ENCODE assay signal across 25 cellular contexts in the genomic region with DNA sequence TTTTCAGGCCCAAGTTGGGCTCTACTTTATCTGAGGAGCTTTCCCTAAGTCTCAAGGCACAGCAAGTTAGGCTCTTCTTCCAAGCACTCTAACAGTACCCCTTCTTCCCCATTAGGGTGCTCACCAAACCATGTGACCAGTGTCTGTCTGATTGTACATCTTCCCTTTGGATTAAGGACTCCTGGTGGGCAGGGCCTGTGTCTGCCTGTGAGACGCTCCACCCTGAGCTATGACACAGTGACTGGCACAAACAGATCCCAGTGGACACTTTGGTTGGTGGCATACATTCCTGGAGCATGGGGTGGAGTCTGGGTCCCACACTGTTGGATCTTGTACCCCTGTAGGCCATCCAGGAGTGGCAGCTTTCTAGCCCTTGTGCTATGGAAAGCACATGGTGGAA. TPM values are rescaled to one million over a fixed set of nuclear protein-coding genes. Genes with fewer than 3 reads are reported as not detected.
"Had no signal": no experiment of that assay in that cellular context is flagged by ENCODE, and none has a peak within 500 bp of the region (broad histone marks: within the 10 kb centered on the region; RNA-seq: fewer than 3 reads in every experiment).

No MANE protein-coding gene starts in this region.

- H3K9me3 ChIP-seq: colonic mucosa, gastrocnemius medialis, ovary, psoas muscle, sigmoid colon, testis had no signal

- H3K9me3 Mint-ChIP-seq: dendritic cell treated with granulocyte-macrophage colony-stimulating factor and Interleukin-4, amounts not matched to agents 40 ng/mL and 50 ng/mL, for 4 days; natural killer cell; stimulated activated memory B cell treated with anti-CD40 and anti-IgM and Interleukin-4, amounts not matched to agents 10 μg/mL and 1 μg/mL and 100 μg/mL, for 72 hours had no signal

- ATAC-seq: effector memory CD8-positive, alpha-beta T cell; gastrocnemius medialis; natural killer cell; psoas muscle; right cardiac atrium; stimulated activated memory B cell treated with anti-CD40 and anti-IgM and Interleukin-4, amounts not matched to agents 10 μg/mL and 1 μg/mL and 100 μg/mL, for 72 hours; stimulated activated naive CD8-positive, alpha-beta T cell treated with anti-CD3 and anti-CD28 coated beads, Interleukin-15, Interleukin-2, amounts not matched to agents 100 U/mL and 50 U/mL, for 24 hours had no signal

- H3K36me3 Mint-ChIP-seq: memory B cell; natural killer cell; stimulated activated memory B cell treated with anti-CD40 and anti-IgM and Interleukin-4, amounts not matched to agents 10 μg/mL and 1 μg/mL and 100 μg/mL, for 72 hours; type B pancreatic cell had no signal

- H3K4me3 ChIP-seq: colonic mucosa, gastrocnemius medialis, lung, ovary, psoas muscle, sigmoid colon, testis, tibial artery had no signal

- H3K27me3 ChIP-seq: colonic mucosa, gastrocnemius medialis, ovary, sigmoid colon, testis, tibial artery had no signal

- H3K4me1 Mint-ChIP-seq: natural killer cell; stimulated activated memory B cell treated with anti-CD40 and anti-IgM and Interleukin-4, amounts not matched to agents 10 μg/mL and 1 μg/mL and 100 μg/mL, for 72 hours had no signal

- H3K36me3 ChIP-seq: colonic mucosa, gastrocnemius medialis, ovary, sigmoid colon, tibial artery had no signal

- H3K27ac Mint-ChIP-seq: dendritic cell treated with granulocyte-macrophage colony-stimulating factor and Interleukin-4, amounts not matched to agents 40 ng/mL and 50 ng/mL, for 4 days; effector memory CD8-positive, alpha-beta T cell; memory B cell; natural killer cell; stimulated activated memory B cell treated with anti-CD40 and anti-IgM and Interleukin-4, amounts not matched to agents 10 μg/mL and 1 μg/mL and 100 μg/mL, for 72 hours; type B pancreatic cell had no signal

- H3K27ac ChIP-seq: colonic mucosa, gastrocnemius medialis, ovary, psoas muscle, sigmoid colon, testis, tibial artery had no signal

- DNase-seq: colonic mucosa; effector memory CD8-positive, alpha-beta T cell; erythroblast; gastrocnemius medialis; natural killer cell; ovary; posterior cingulate gyrus; psoas muscle; right cardiac atrium; sigmoid colon; stimulated activated CD4-positive, alpha-beta T cell treated with anti-CD3 and anti-CD28 coated beads, Interleukin-2, amount 100 ng/mL, for 24 hours; stimulated activated CD4-positive, alpha-beta T cell treated with anti-CD3 and anti-CD28 coated beads, Interleukin-4, amount 100 ng/mL, for 24 hours; stimulated activated naive CD8-positive, alpha-beta T cell treated with anti-CD3 and anti-CD28 coated beads, Interleukin-15, Interleukin-2, amounts not matched to agents 100 U/mL and 50 U/mL, for 24 hours; substantia nigra; testis; tibial artery had no signal

- H3K4me3 Mint-ChIP-seq: dendritic cell treated with granulocyte-macrophage colony-stimulating factor and Interleukin-4, amounts not matched to agents 40 ng/mL and 50 ng/mL, for 4 days; effector memory CD8-positive, alpha-beta T cell; memory B cell; natural killer cell; stimulated activated memory B cell treated with anti-CD40 and anti-IgM and Interleukin-4, amounts not matched to agents 10 μg/mL and 1 μg/mL and 100 μg/mL, for 72 hours; type B pancreatic cell had no signal

- H3K4me1 ChIP-seq: colonic mucosa, gastrocnemius medialis, psoas muscle, testis, tibial artery had no signal

- H3K27me3 Mint-ChIP-seq: dendritic cell treated with granulocyte-macrophage colony-stimulating factor and Interleukin-4, amounts not matched to agents 40 ng/mL and 50 ng/mL, for 4 days; stimulated activated memory B cell treated with anti-CD40 and anti-IgM and Interleukin-4, amounts not matched to agents 10 μg/mL and 1 μg/mL and 100 μg/mL, for 72 hours had no signal

- FAIRE-seq: endometrium, keratinocyte, urothelium cell line had no signal

RNA-seq across cellular contexts. Expression of gene PLPP4, which starts 23.8 kb away (rescaled TPM):
- total RNA-seq: gastrocnemius medialis, mononuclear cell, natural killer cell, psoas muscle, right cardiac atrium had no signal
- polyA plus RNA-seq: psoas muscle had no signal
